11 cellular contexts compared by ENCODE assay signal in the genomic region with DNA sequence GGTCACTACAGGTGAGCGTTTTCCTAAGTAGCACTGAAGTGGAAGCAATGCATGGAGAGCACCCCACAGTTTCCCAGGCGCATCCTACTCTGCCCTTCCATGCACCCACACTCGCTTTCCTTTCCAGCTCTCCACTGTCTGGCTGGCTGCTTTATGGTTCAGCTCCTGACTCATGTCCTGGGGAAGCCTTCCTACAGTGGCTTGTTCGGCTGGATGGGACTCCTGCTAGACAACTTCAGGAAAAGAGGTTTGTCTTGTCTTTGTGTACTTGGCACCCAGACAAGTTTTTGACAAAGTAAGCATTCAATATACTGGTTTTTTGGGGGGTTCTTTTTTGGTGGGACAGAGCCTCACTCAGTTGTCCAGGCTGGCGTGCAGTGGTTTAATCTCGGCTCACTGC. TPM values are rescaled to one million over a fixed set of nuclear protein-coding genes. Genes with fewer than 3 reads are reported as not detected.
A peak's percentile ranks its signal among the peaks of the same experiment; 100 is the strongest.
DNase-seq lines count a peak whose midpoint lies in the region; TF ChIP-seq lines count a peak whose summit lies in the region.
"Had no signal": no experiment of that assay in that cellular context is flagged by ENCODE, and none has a peak within 500 bp of the region (broad histone marks: within the 10 kb centered on the region; RNA-seq: fewer than 3 reads in every experiment).

No MANE protein-coding gene starts in this region.

- DNase-seq in Caco-2, result no peak
- DNase-seq in epithelial cell of esophagus (ENCODE audit: low read depth), result peak; percentile 48
- DNase-seq in brain microvascular endothelial cell, result no peak
- no peak for DNase-seq in right atrium auricular region (ENCODE audit: low spot score)
- no peak for DNase-seq in RKO (ENCODE audit: low spot score)
- no peak for DNase-seq in head of caudate nucleus
- DNase-seq: ACHN; CD8-positive, alpha-beta T cell; COR-L47 had no signal

- H3K4me3 ChIP-seq in Caco-2 (ENCODE audit: low read depth, low read length), result no peak overlapping the region
- no peak overlapping the region for H3K4me3 ChIP-seq in epithelial cell of esophagus (ENCODE audit: low read length)
- H3K4me3 ChIP-seq in brain microvascular endothelial cell (ENCODE audit: low read depth, low read length), result no peak overlapping the region
- H3K4me3 ChIP-seq in right atrium auricular region, result no peak overlapping the region

- H3K9me3 ChIP-seq in Caco-2 (no peaks in the 10 kb centered on the region), right atrium auricular region (no peaks in the 10 kb centered on the region)

- peaks cover 59% of the 10 kb centered on the region for H3K4me1 ChIP-seq in Caco-2
- no peaks in the 10 kb centered on the region for H3K4me1 ChIP-seq in right atrium auricular region

- H3K36me3 ChIP-seq in Caco-2 (ENCODE audit: control insufficient read depth, insufficient read depth, low read length) (peaks cover 4% of the 10 kb centered on the region), brain microvascular endothelial cell (replicated peaks) (no peaks in the 10 kb centered on the region), right atrium auricular region (no peaks in the 10 kb centered on the region)

- intact Hi-C loops in Caco-2 (cut with micrococcal nuclease; ENCODE audit: unreplicated experiment) (no loop called here), head of caudate nucleus (cut with DNase I) (loop anchor here (10.0 kb wide), 1 partner anchor 49 kb away; no protein-coding TSS in a partner anchor)

- in situ Hi-C loops in brain microvascular endothelial cell (cut with HindIII; ENCODE audit: low pct_ligation_motif_present, low sequenced_read_pairs), result no loop called here

- peak overlapping the region; percentile 22 for H3K27ac Mint-ChIP-seq in Caco-2 (ENCODE audit: unreplicated experiment)
- H3K27ac Mint-ChIP-seq: B cell; CD8-positive, alpha-beta T cell had no signal

- H3K27ac ChIP-seq in VCaP (peak overlapping the region; percentile 23), brain microvascular endothelial cell (no peak overlapping the region), right atrium auricular region (no peak overlapping the region)

- CTCF ChIA-PET in Caco-2 (lab: Charles Lee), result no interaction called here

- BruUV-seq in Caco-2 (replicated peaks; lab: Mats Ljungman, UMichigan), result no TSS peak

- POLR2A ChIA-PET in Caco-2 (lab: Charles Lee), result no interaction called here

- peaks cover 72% of the 10 kb centered on the region for H3K36me3 Mint-ChIP-seq in Caco-2 (ENCODE audit: insufficient read depth, unreplicated experiment)
- H3K36me3 Mint-ChIP-seq: CD8-positive, alpha-beta T cell had no signal

- H3K27me3 Mint-ChIP-seq in Caco-2 (ENCODE audit: insufficient read depth, unreplicated experiment), result no peaks in the 10 kb centered on the region

- peaks cover 57% of the 10 kb centered on the region for H3K4me1 Mint-ChIP-seq in Caco-2 (ENCODE audit: low read depth, unreplicated experiment)
- H3K4me1 Mint-ChIP-seq: B cell had no signal

- H3K27me3 ChIP-seq in Caco-2 (replicated peaks; ENCODE audit: control insufficient read depth, insufficient read depth, low read length) (no peaks in the 10 kb centered on the region), brain microvascular endothelial cell (replicated peaks) (no peaks in the 10 kb centered on the region), right atrium auricular region (no peaks in the 10 kb centered on the region)

- H3K9me3 Mint-ChIP-seq in Caco-2 (ENCODE audit: unreplicated experiment), result no peaks in the 10 kb centered on the region
- H3K9me3 Mint-ChIP-seq: CD8-positive, alpha-beta T cell had no signal

- TF ChIP-seq CTCF in Caco-2 (IDR thresholded peaks at IDR 0.05; ENCODE audit: insufficient read depth in 1 of 2, low read depth in 1 of 2, low read length in 1 of 2, severe bottlenecking in 1 of 2, unreplicated experiment in 1 of 2) (no peak), VCaP (conservative IDR thresholded peaks at IDR 0.05) (no peak), epithelial cell of esophagus (IDR thresholded peaks at IDR 0.05; ENCODE audit: insufficient read depth, low read depth, low read length, missing control alignments) (no peak), brain microvascular endothelial cell (IDR thresholded peaks at IDR 0.05; ENCODE audit: low read depth, low read length, missing control alignments) (no peak), right atrium auricular region (IDR thresholded peaks at IDR 0.05) (no peak)

- H3K4me3 Mint-ChIP-seq in Caco-2 (ENCODE audit: unreplicated experiment), result no peak overlapping the region
- H3K4me3 Mint-ChIP-seq: B cell; CD8-positive, alpha-beta T cell had no signal

RNA-seq across cellular contexts. Expression of a gene that starts 21.6 kb away (rescaled TPM):
- total RNA-seq in Caco-2 (2022) (145 and 151 TPM in 2 replicates), right atrium auricular region (1 to 10 TPM; 3.1 to 5.0 TPM)
- total RNA-seq: B cell; CD8-positive, alpha-beta T cell had no signal

Comparison
In these comparisons a context has a peak if more than half of its experiments do, and no peak if none do; other contexts are left out.
1. RNA of a gene that starts 21.6 kb away (total RNA-seq): 145 to 151 TPM in Caco-2; 3.1 to 5.0 TPM in right atrium auricular region; every median in the first group is over 10 times any median in the second.